In genomic region chr1:212328248-212328647, GRCh38 we compare ENCODE assay signal across 1 cellular context.
TF ChIP-seq lines count a peak whose summit lies in the region.

No MANE protein-coding gene starts in this region.

TF ChIP-seq in IMR-90, 13 proteins besides CTCF, POLR2A, EP300 and RAD21 (continued from another document):
- no peak for TF ChIP-seq ELK1 (IDR thresholded peaks at IDR 0.05; ENCODE audit: borderline replicate concordance, low read depth, low read length)
- TF ChIP-seq RFX5 (IDR thresholded peaks at IDR 0.05; ENCODE audit: low read depth, low read length) = no peak
- no peak for TF ChIP-seq CEBPB (IDR thresholded peaks at IDR 0.05; ENCODE audit: low read depth, low read length)
- TF ChIP-seq CHD1 (IDR thresholded peaks at IDR 0.05; ENCODE audit: low read depth, low read length) = no peak
- TF ChIP-seq MAFK (IDR thresholded peaks at IDR 0.05; ENCODE audit: low read depth, low read length) = no peak
- no peak for TF ChIP-seq RCOR1 (IDR thresholded peaks at IDR 0.05; ENCODE audit: insufficient replicate concordance, low read length)
- no peak for TF ChIP-seq BHLHE40 (IDR thresholded peaks at IDR 0.05; ENCODE audit: low read depth, low read length)
